8 cellular contexts compared by ENCODE assay signal in the genomic region with DNA sequence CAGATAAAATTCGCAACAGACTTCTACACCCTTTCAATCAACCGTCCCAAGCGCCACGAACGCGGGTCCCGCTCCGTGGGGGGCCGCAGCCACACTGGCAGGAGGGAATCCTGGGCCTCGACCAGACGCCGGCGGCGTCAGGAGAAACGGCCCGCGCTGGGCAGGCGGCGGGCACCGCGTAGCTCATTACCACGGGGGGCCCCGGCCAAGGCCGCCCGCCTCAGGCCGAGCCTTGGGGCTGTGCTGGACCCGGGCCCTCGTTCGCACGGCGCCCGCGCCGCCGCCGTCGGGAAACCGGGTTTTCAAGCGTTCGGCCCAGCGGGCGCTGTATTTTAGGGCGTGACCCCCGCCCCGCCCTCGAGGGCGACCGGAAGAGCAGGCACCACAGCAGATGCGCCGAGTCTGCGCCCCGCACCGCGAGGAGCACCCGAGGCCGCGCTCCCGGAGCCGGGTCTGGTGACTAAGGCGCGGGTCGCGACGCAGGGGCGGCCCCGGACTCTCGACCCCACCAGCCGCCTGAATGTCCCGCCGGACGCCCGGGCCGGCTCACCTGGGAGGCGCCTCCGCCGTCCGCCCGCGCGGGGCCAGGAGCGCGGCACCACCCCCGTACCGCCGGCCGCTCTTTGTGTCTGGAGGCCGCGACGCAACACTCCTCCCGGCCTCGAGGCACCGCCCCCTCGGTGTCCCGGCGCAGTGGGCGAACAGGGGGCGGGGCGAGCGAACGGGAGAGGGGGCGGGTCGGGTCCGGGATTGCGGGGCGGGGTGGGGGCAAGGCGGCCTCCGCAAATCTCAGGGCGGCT.
DNase-seq lines count a peak whose midpoint lies in the region; ATAC-seq and TF ChIP-seq lines count a peak whose summit lies in the region.

A gene (minus strand): TSS at position 627 of the 800 bp plus-strand sequence. CDS start 58,944 bp downstream, outside the sequence.

- no peak for TF ChIP-seq CTCF in LNCaP clone FGC (IDR thresholded peaks at IDR 0.05; ENCODE audit: control insufficient read depth, extremely low read depth, insufficient read depth)
- TF ChIP-seq CTCF in choroid plexus epithelial cell (conservative IDR thresholded peaks at IDR 0.05; ENCODE audit: low read depth, low read length): no peak

- ATAC-seq in GM18517 (IDR thresholded peaks at IDR 0.05; ENCODE audit: unreplicated experiment) (peak; percentile 69), GM21526 (IDR thresholded peaks at IDR 0.05; ENCODE audit: low FRiP score, unreplicated experiment) (no peak)
- ATAC-seq in activated CD4-positive, CD25-positive, alpha-beta regulatory T cell treated with anti-CD3 and anti-CD28 coated beads, Interleukin-2, amount 50 U/mL, for 24 hours: peak; percentile 71 to 75

- DNase-seq in 8988T (peak; percentile 86), LNCaP clone FGC (ENCODE audit: low read depth) (no peak), choroid plexus epithelial cell (ENCODE audit: low read depth) (peak; percentile 65), left kidney (ENCODE audit: low read depth, low spot score) (peak; percentile 93)
- peak in 3 of 4 experiments; percentile 18 to 34 (median 21) for DNase-seq in stimulated activated CD4-positive, alpha-beta T cell treated with anti-CD3 and anti-CD28 coated beads, Interleukin-1b, Interleukin-23, amount 100 ng/mL, for 24 hours (ENCODE audit: low read depth in 4 of 4, low spot score in 1 of 4)

- H3K4me3 ChIP-seq in LNCaP clone FGC (ENCODE audit: low read depth, low read length) (peak within 1 kb of the TSS; percentile 47), choroid plexus epithelial cell (ENCODE audit: low read depth, low read length) (peak within 1 kb of the TSS; percentile 73)
